In the genomic region with DNA sequence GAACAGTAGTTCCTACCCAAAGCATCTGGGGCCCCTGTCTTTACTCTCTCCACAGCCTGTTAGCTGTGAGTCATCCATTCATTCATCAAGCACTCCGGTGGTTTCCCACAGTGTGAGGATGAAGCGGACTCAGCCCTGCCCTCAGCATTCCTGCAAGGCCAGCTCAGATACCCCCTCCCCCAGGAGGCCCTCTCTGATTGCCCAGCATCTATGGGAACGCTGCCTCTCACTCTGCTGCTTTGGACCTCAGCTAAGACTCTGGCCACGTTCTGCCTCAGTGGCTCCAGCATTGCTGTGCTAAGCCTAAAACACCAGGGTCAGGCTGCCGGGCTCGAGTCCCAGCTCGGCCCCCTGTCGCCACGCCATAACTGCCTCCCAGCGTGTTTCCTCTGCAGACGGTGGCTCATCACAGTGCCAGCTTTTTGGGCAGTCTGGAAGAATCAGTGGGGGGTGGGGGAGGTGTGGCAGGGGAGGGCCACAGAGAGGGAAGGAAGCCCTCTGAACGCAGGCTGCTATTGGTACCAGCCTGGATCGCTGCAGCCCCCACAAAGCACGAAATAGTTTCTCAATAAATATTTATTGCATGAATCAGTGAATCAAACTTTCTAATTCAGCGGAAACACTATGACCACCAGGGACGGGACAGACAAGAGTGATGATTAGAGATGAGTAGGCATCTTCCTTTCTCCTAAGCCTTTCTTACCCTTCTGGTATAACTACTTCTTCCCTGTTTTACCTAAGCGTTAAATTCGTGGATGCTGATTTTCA, we compare ENCODE assay signal across 12 cellular contexts.
A peak's percentile ranks its signal among the peaks of the same experiment; 100 is the strongest.
DNase-seq lines count a peak whose midpoint lies in the region; TF ChIP-seq lines count a peak whose summit lies in the region.
"Had no signal": no experiment of that assay in that cellular context is flagged by ENCODE, and none has a peak within 500 bp of the region (broad histone marks: within the 10 kb centered on the region; RNA-seq: fewer than 3 reads in every experiment).

No MANE protein-coding gene starts in this region.

- H3K4me1 Mint-ChIP-seq in endodermal cell (no peaks in the 10 kb centered on the region), neural progenitor cell (peaks cover 21% of the 10 kb centered on the region)
- H3K4me1 Mint-ChIP-seq in activated naive CD4-positive, alpha-beta T cell treated with anti-CD3 and anti-CD28 coated beads for 36 hours (ENCODE audit: low read depth) = no peaks in the 10 kb centered on the region
- no peaks in the 10 kb centered on the region for H3K4me1 Mint-ChIP-seq in activated CD4-positive, alpha-beta memory T cell treated with anti-CD3 and anti-CD28 coated beads for 36 hours (ENCODE audit: low read depth)
- H3K4me1 Mint-ChIP-seq: central memory CD8-positive, alpha-beta T cell had no signal

- H3K36me3 Mint-ChIP-seq in endodermal cell (ENCODE audit: low read depth) (no peaks in the 10 kb centered on the region), neural progenitor cell (peaks cover 1% of the 10 kb centered on the region)
- no peaks in the 10 kb centered on the region for H3K36me3 Mint-ChIP-seq in activated naive CD4-positive, alpha-beta T cell treated with anti-CD3 and anti-CD28 coated beads for 36 hours (ENCODE audit: low read depth)
- H3K36me3 Mint-ChIP-seq in activated CD4-positive, alpha-beta memory T cell treated with anti-CD3 and anti-CD28 coated beads for 36 hours = no peaks in the 10 kb centered on the region

- intact Hi-C loops in PC-9 (cut with micrococcal nuclease; ENCODE audit: unreplicated experiment) = no loop called here
- intact Hi-C loops in activated naive CD4-positive, alpha-beta T cell treated with anti-CD3 and anti-CD28 coated beads for 36 hours (cut with micrococcal nuclease) = no loop called here
- intact Hi-C loops in activated CD4-positive, alpha-beta memory T cell treated with anti-CD3 and anti-CD28 coated beads for 36 hours (cut with micrococcal nuclease) = no loop called here

- H3K9me3 Mint-ChIP-seq in endodermal cell = no peaks in the 10 kb centered on the region
- peaks cover 8% of the 10 kb centered on the region for H3K9me3 Mint-ChIP-seq in neural progenitor cell
- no peaks in the 10 kb centered on the region for H3K9me3 Mint-ChIP-seq in activated naive CD4-positive, alpha-beta T cell treated with anti-CD3 and anti-CD28 coated beads for 36 hours
- no peaks in the 10 kb centered on the region for H3K9me3 Mint-ChIP-seq in activated CD4-positive, alpha-beta memory T cell treated with anti-CD3 and anti-CD28 coated beads for 36 hours
- H3K9me3 Mint-ChIP-seq: central memory CD8-positive, alpha-beta T cell had no signal

- DNase-seq in ELF-1 (ENCODE audit: low read depth, low spot score) (peak; percentile 73), PC-9 (peak; percentile 42 to 77), endodermal cell (peak; percentile 89), neural progenitor cell (ENCODE audit: low spot score) (no peak), retina (no peak), DMS79 treated with DMSO at 0.1 percent for 48 hours (lab: John Stamatoyannopoulos, UW) (no peak)
- DNase-seq in activated naive CD4-positive, alpha-beta T cell treated with anti-CD3 and anti-CD28 coated beads for 36 hours = no peak
- DNase-seq in activated CD4-positive, alpha-beta memory T cell treated with anti-CD3 and anti-CD28 coated beads for 36 hours = no peak
- DNase-seq: hippocampal formation, NCI-H1417 treated with DMSO at 0.1 percent for 48 hours had no signal

- H2AFZ ChIP-seq in PC-9 (no peak overlapping the region), neural progenitor cell (replicated peaks) (no peak overlapping the region)

- no peaks in the 10 kb centered on the region for H3K27me3 Mint-ChIP-seq in endodermal cell (ENCODE audit: insufficient read depth)
- peaks cover 6% of the 10 kb centered on the region for H3K27me3 Mint-ChIP-seq in neural progenitor cell (ENCODE audit: insufficient read depth, low read depth)
- H3K27me3 Mint-ChIP-seq in activated naive CD4-positive, alpha-beta T cell treated with anti-CD3 and anti-CD28 coated beads for 36 hours (ENCODE audit: low read depth) = no peaks in the 10 kb centered on the region
- no peaks in the 10 kb centered on the region for H3K27me3 Mint-ChIP-seq in activated CD4-positive, alpha-beta memory T cell treated with anti-CD3 and anti-CD28 coated beads for 36 hours

- WGBS in endodermal cell (ENCODE audit: insufficient coverage in 1 of 2, insufficient read length in 1 of 2), 2 experiments = 49 to 62% methylated on average over 6 to 16 of the region's 18 CpGs

- no peak for TF ChIP-seq CTCF in PC-9 (conservative IDR thresholded peaks at IDR 0.05)
- TF ChIP-seq CTCF in endodermal cell (conservative IDR thresholded peaks at IDR 0.05) = no peak
- TF ChIP-seq CTCF in neural progenitor cell (IDR thresholded peaks at IDR 0.05) = no peak

- H3K36me3 ChIP-seq in PC-9 (ENCODE audit: low read depth) = no peaks in the 10 kb centered on the region
- no peaks in the 10 kb centered on the region for H3K36me3 ChIP-seq in endodermal cell (ENCODE audit: control insufficient read depth, insufficient read depth, low read length)
- H3K36me3 ChIP-seq in neural progenitor cell = no peaks in the 10 kb centered on the region
- H3K36me3 ChIP-seq: neutrophil had no signal

- peak overlapping the region; percentile 64 for H3K4me2 ChIP-seq in PC-9
- no peak overlapping the region for H3K4me2 ChIP-seq in neural progenitor cell

- H3K27ac Mint-ChIP-seq in endodermal cell (no peak overlapping the region), neural progenitor cell (peak overlapping the region; percentile 69)
- no peak overlapping the region for H3K27ac Mint-ChIP-seq in activated naive CD4-positive, alpha-beta T cell treated with anti-CD3 and anti-CD28 coated beads for 36 hours
- H3K27ac Mint-ChIP-seq in activated CD4-positive, alpha-beta memory T cell treated with anti-CD3 and anti-CD28 coated beads for 36 hours = no peak overlapping the region

- H3K4me3 Mint-ChIP-seq in endodermal cell (no peak overlapping the region), neural progenitor cell (no peak overlapping the region)
- no peak overlapping the region for H3K4me3 Mint-ChIP-seq in activated naive CD4-positive, alpha-beta T cell treated with anti-CD3 and anti-CD28 coated beads for 36 hours
- no peak overlapping the region for H3K4me3 Mint-ChIP-seq in activated CD4-positive, alpha-beta memory T cell treated with anti-CD3 and anti-CD28 coated beads for 36 hours
- H3K4me3 Mint-ChIP-seq: central memory CD8-positive, alpha-beta T cell had no signal

- BruUV-seq in PC-9 (replicated peaks; lab: Mats Ljungman, UMichigan) = no TSS peak

- CTCF ChIA-PET in PC-9 (lab: Charles Lee) = interaction anchor here (0.7 kb wide), 1 partner anchor 25 kb away, joined by 9 read pairs; no protein-coding TSS in a partner anchor
- CTCF ChIA-PET in activated naive CD4-positive, alpha-beta T cell treated with anti-CD3 and anti-CD28 coated beads for 36 hours (lab: Charles Lee) = interaction anchor here (1.2 kb wide), 1 partner anchor 72 kb away, joined by 3 read pairs; no protein-coding TSS in a partner anchor
- CTCF ChIA-PET in activated CD4-positive, alpha-beta memory T cell treated with anti-CD3 and anti-CD28 coated beads for 36 hours (lab: Charles Lee) = no interaction called here

- H4K20me1 ChIP-seq in PC-9 (ENCODE audit: insufficient read depth) (no peaks in the 10 kb centered on the region), neural progenitor cell (ENCODE audit: low read depth) (no peaks in the 10 kb centered on the region)

- no peaks in the 10 kb centered on the region for H3K27me3 ChIP-seq in PC-9 (ENCODE audit: insufficient read depth, low read depth)
- H3K27me3 ChIP-seq in endodermal cell (ENCODE audit: control insufficient read depth, insufficient read depth, low read length, poor library complexity, severe bottlenecking) = no peaks in the 10 kb centered on the region
- no peaks in the 10 kb centered on the region for H3K27me3 ChIP-seq in neural progenitor cell

- H3K4me3 ChIP-seq in PC-9 (no peak overlapping the region), endodermal cell (ENCODE audit: low read length) (no peak overlapping the region), neural progenitor cell (no peak overlapping the region)

- POLR2A ChIA-PET in PC-9 (lab: Charles Lee; ENCODE audit: unreplicated experiment) = interaction anchor here (0.6 kb wide), 1 partner anchor 71 kb away, joined by 16 read pairs; no protein-coding TSS in a partner anchor
- POLR2A ChIA-PET in activated CD4-positive, alpha-beta memory T cell treated with anti-CD3 and anti-CD28 coated beads for 36 hours (lab: Charles Lee) = no interaction called here

- peaks cover 42% of the 10 kb centered on the region for H3K4me1 ChIP-seq in PC-9 (replicated peaks; ENCODE audit: insufficient read depth)
- H3K4me1 ChIP-seq in endodermal cell (ENCODE audit: control insufficient read depth, insufficient read depth, low read length) = no peaks in the 10 kb centered on the region
- peaks cover 5% of the 10 kb centered on the region for H3K4me1 ChIP-seq in neural progenitor cell

- H3K9me3 ChIP-seq in PC-9 (ENCODE audit: insufficient read depth, low read depth) (no peaks in the 10 kb centered on the region), endodermal cell (ENCODE audit: control insufficient read depth, low read length) (no peaks in the 10 kb centered on the region), neural progenitor cell (ENCODE audit: low read depth) (no peaks in the 10 kb centered on the region)
- H3K9me3 ChIP-seq: neutrophil had no signal

- H3K79me2 ChIP-seq in PC-9 (ENCODE audit: low read depth) = no peaks in the 10 kb centered on the region
- H3K79me2 ChIP-seq in neural progenitor cell (ENCODE audit: low read depth) = no peaks in the 10 kb centered on the region

- H3K27ac ChIP-seq in PC-9 (peak overlapping the region; percentile 73), endodermal cell (ENCODE audit: low read depth, low read length) (no peak overlapping the region), neural progenitor cell (no peak overlapping the region)
- H3K27ac ChIP-seq: neutrophil had no signal

- H3F3A ChIP-seq in PC-9 (ENCODE audit: insufficient read depth, low read depth) (peaks cover 20% of the 10 kb centered on the region), neural progenitor cell (ENCODE audit: low read depth) (no peaks in the 10 kb centered on the region)

- no peaks in the 10 kb centered on the region for H3K9me2 ChIP-seq in PC-9 (ENCODE audit: insufficient read depth)

- no peak overlapping the region for H3K9ac ChIP-seq in endodermal cell (ENCODE audit: extremely low read depth, low read length, poor library complexity, severe bottlenecking)
- no peak overlapping the region for H3K9ac ChIP-seq in neural progenitor cell

Comparison
In these comparisons a context has a peak if more than half of its experiments do, and no peak if none do; other contexts are left out.
1. DNase-seq: peak in ELF-1 (single experiment), PC-9 (2 of 2) and endodermal cell (single experiment); none in neural progenitor cell (single experiment), activated naive CD4-positive, alpha-beta T cell treated with anti-CD3 and anti-CD28 coated beads for 36 hours (single experiment), retina (single experiment), activated CD4-positive, alpha-beta memory T cell treated with anti-CD3 and anti-CD28 coated beads for 36 hours (single experiment) and DMS79 treated with DMSO at 0.1 percent for 48 hours (single experiment).